2 cellular contexts compared by ENCODE assay signal in the genomic region with DNA sequence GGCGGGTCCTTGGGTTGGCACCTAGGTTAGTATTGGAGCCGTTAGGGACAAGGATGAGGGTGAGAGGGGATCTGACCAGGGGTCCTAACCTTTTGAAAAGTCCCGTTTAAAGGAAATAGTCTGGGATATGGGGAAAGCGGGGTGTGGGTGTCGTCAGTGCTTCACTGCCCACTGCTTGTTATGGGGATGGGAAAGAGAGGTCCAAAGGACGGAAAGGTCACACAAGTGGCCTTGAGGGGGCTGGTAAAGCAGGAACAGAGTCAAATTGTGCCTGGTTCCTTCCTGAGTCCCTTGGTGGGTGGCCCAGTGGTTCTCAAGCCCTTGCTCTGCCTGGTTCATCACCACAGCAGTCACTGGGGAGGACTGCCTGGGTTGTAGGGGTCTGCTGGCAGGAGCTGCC.
TF ChIP-seq lines count a peak whose summit lies in the region.

No MANE protein-coding gene starts in this region.

TF ChIP-seq in GM23338, 12 proteins besides CTCF, POLR2A, EP300 and RAD21 (continues in another document):
- TF ChIP-seq, protein P1, sequence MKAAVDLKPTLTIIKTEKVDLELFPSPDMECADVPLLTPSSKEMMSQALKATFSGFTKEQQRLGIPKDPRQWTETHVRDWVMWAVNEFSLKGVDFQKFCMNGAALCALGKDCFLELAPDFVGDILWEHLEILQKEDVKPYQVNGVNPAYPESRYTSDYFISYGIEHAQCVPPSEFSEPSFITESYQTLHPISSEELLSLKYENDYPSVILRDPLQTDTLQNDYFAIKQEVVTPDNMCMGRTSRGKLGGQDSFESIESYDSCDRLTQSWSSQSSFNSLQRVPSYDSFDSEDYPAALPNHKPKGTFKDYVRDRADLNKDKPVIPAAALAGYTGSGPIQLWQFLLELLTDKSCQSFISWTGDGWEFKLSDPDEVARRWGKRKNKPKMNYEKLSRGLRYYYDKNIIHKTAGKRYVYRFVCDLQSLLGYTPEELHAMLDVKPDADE (IDR thresholded peaks at IDR 0.05), result no peak
- TF ChIP-seq NANOG (IDR thresholded peaks at IDR 0.05; ENCODE audit: borderline replicate concordance) (no peak), ZNF331 (CRISPR knock-in tag; IDR thresholded peaks at IDR 0.05; ENCODE audit: low read depth) (no peak), STAT1 (IDR thresholded peaks at IDR 0.05; ENCODE audit: unreplicated experiment) (no peak), CREB1 (CRISPR knock-in tag; IDR thresholded peaks at IDR 0.05; ENCODE audit: low read depth) (no peak), POLR2AphosphoS5 (IDR thresholded peaks at IDR 0.05; ENCODE audit: low read depth) (no peak), EZH2phosphoT487 (IDR thresholded peaks at IDR 0.05; ENCODE audit: unreplicated experiment) (no peak), EZH2 (IDR thresholded peaks at IDR 0.05; ENCODE audit: low read depth, unreplicated experiment) (no peak)
- TF ChIP-seq, protein P2, sequence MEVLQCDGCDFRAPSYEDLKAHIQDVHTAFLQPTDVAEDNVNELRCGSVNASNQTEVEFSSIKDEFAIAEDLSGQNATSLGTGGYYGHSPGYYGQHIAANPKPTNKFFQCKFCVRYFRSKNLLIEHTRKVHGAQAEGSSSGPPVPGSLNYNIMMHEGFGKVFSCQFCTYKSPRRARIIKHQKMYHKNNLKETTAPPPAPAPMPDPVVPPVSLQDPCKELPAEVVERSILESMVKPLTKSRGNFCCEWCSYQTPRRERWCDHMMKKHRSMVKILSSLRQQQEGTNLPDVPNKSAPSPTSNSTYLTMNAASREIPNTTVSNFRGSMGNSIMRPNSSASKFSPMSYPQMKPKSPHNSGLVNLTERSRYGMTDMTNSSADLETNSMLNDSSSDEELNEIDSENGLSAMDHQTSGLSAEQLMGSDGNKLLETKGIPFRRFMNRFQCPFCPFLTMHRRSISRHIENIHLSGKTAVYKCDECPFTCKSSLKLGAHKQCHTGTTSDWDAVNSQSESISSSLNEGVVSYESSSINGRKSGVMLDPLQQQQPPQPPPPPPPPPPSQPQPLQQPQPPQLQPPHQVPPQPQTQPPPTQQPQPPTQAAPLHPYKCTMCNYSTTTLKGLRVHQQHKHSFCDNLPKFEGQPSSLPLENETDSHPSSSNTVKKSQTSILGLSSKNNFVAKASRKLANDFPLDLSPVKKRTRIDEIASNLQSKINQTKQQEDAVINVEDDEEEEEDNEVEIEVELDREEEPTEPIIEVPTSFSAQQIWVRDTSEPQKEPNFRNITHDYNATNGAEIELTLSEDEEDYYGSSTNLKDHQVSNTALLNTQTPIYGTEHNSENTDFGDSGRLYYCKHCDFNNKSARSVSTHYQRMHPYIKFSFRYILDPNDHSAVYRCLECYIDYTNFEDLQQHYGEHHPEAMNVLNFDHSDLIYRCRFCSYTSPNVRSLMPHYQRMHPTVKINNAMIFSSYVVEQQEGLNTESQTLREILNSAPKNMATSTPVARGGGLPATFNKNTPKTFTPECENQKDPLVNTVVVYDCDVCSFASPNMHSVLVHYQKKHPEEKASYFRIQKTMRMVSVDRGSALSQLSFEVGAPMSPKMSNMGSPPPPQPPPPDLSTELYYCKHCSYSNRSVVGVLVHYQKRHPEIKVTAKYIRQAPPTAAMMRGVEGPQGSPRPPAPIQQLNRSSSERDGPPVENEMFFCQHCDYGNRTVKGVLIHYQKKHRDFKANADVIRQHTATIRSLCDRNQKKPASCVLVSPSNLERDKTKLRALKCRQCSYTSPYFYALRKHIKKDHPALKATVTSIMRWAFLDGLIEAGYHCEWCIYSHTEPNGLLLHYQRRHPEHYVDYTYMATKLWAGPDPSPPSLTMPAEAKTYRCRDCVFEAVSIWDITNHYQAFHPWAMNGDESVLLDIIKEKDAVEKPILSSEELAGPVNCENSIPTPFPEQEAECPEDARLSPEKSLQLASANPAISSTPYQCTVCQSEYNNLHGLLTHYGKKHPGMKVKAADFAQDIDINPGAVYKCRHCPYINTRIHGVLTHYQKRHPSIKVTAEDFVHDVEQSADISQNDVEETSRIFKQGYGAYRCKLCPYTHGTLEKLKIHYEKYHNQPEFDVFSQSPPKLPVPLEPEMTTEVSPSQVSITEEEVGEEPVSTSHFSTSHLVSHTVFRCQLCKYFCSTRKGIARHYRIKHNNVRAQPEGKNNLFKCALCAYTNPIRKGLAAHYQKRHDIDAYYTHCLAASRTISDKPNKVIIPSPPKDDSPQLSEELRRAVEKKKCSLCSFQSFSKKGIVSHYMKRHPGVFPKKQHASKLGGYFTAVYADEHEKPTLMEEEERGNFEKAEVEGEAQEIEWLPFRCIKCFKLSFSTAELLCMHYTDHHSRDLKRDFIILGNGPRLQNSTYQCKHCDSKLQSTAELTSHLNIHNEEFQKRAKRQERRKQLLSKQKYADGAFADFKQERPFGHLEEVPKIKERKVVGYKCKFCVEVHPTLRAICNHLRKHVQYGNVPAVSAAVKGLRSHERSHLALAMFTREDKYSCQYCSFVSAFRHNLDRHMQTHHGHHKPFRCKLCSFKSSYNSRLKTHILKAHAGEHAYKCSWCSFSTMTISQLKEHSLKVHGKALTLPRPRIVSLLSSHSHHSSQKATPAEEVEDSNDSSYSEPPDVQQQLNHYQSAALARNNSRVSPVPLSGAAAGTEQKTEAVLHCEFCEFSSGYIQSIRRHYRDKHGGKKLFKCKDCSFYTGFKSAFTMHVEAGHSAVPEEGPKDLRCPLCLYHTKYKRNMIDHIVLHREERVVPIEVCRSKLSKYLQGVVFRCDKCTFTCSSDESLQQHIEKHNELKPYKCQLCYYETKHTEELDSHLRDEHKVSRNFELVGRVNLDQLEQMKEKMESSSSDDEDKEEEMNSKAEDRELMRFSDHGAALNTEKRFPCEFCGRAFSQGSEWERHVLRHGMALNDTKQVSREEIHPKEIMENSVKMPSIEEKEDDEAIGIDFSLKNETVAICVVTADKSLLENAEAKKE (CRISPR knock-in tag; IDR thresholded peaks at IDR 0.05), result no peak
- TF ChIP-seq, protein P3, sequence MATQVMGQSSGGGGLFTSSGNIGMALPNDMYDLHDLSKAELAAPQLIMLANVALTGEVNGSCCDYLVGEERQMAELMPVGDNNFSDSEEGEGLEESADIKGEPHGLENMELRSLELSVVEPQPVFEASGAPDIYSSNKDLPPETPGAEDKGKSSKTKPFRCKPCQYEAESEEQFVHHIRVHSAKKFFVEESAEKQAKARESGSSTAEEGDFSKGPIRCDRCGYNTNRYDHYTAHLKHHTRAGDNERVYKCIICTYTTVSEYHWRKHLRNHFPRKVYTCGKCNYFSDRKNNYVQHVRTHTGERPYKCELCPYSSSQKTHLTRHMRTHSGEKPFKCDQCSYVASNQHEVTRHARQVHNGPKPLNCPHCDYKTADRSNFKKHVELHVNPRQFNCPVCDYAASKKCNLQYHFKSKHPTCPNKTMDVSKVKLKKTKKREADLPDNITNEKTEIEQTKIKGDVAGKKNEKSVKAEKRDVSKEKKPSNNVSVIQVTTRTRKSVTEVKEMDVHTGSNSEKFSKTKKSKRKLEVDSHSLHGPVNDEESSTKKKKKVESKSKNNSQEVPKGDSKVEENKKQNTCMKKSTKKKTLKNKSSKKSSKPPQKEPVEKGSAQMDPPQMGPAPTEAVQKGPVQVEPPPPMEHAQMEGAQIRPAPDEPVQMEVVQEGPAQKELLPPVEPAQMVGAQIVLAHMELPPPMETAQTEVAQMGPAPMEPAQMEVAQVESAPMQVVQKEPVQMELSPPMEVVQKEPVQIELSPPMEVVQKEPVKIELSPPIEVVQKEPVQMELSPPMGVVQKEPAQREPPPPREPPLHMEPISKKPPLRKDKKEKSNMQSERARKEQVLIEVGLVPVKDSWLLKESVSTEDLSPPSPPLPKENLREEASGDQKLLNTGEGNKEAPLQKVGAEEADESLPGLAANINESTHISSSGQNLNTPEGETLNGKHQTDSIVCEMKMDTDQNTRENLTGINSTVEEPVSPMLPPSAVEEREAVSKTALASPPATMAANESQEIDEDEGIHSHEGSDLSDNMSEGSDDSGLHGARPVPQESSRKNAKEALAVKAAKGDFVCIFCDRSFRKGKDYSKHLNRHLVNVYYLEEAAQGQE (IDR thresholded peaks at IDR 0.05; ENCODE audit: unreplicated experiment), result no peak

TF ChIP-seq in K562, 482 proteins besides CTCF, POLR2A, EP300 and RAD21:
- no peak for TF ChIP-seq SNRNP70 (optimal IDR thresholded peaks at IDR 0.05; ENCODE audit: low read depth, low read length)
- TF ChIP-seq, protein P4, sequence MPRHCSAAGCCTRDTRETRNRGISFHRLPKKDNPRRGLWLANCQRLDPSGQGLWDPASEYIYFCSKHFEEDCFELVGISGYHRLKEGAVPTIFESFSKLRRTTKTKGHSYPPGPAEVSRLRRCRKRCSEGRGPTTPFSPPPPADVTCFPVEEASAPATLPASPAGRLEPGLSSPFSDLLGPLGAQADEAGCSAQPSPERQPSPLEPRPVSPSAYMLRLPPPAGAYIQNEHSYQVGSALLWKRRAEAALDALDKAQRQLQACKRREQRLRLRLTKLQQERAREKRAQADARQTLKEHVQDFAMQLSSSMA (CRISPR knock-in tag; IDR thresholded peaks at IDR 0.05), result 0 out of 2 replicates have a peak, but pooled peaks have one; percentile 12
- TF ChIP-seq KDM5B (IDR thresholded peaks at IDR 0.05; ENCODE audit: insufficient replicate concordance, low read depth, low read length), result peak; percentile 27
